ENCODE assay signal across 8 cellular contexts in genomic region chr7:25854608-25855497, GRCh38.
DNase-seq lines count a peak whose midpoint lies in the region; ATAC-seq and TF ChIP-seq lines count a peak whose summit lies in the region.

No MANE protein-coding gene starts in this region.

- H3K4me3 ChIP-seq in heart right ventricle: peak overlapping the region in 1 of 10 donors; percentile 1

- DNase-seq in heart right ventricle (peak in 1 of 2 donors; percentile 48), Right ventricle myocardium inferior (ENCODE audit: missing footprints) (no peak), KG1 (lab: John Stamatoyannopoulos, UW) (peak; percentile 34), NOMO-1 treated with DMSO at 0.1 percent for 48 hours (lab: John Stamatoyannopoulos, UW; ENCODE audit: unreplicated experiment) (peak; percentile 99), brain pericyte (ENCODE audit: low read depth, low spot score) (peak; percentile 97), left kidney (ENCODE audit: low read depth, low spot score) (peak; percentile 100), superior temporal gyrus (ENCODE audit: extremely low spot score) (peak; percentile 71), DMS79 (lab: John Stamatoyannopoulos, UW) (no peak)

- H3K9me3 ChIP-seq in heart right ventricle: no peaks in the 10 kb centered on the region

- no peak overlapping the region for H3K27ac ChIP-seq in heart right ventricle

- H3K4me1 ChIP-seq in heart right ventricle: peaks cover 6 to 67% (median 38%) of the 10 kb centered on the region in 9 donors

- ATAC-seq in heart right ventricle: peak in 4 of 8 donors; percentile 2 to 36 (median 22)
- ATAC-seq in Right ventricle myocardium inferior: no peak

- TF ChIP-seq CTCF in heart right ventricle (IDR thresholded peaks at IDR 0.05): peak; percentile 17 to 65 (median 50)

- H3K27me3 ChIP-seq in heart right ventricle: peaks cover 37 to 96% (median 87%) of the 10 kb centered on the region in 7 donors

- H3K36me3 ChIP-seq in heart right ventricle: no peaks in the 10 kb centered on the region

- 24 to 27% methylated on average over 20 of the region's 20 CpGs for WGBS in heart right ventricle, 2 donors

- intact Hi-C loops in heart right ventricle (cut with DNase I): loop anchor here in 9 of 10 donors (5.0 to 10.0 kb wide), 8 partner anchors 133 to 1300 kb away; partner anchors contain the start of genes HOXA3 (in 1 of the 9) and HOXA7 (in 1 of the 9)
- intact Hi-C loops in Right ventricle myocardium inferior (cut with DNase I): no loop called here

Comparison
In these comparisons a context has a peak if more than half of its experiments do, and no peak if none do; other contexts are left out.
1. DNase-seq: peak in KG1 (single experiment), NOMO-1 treated with DMSO at 0.1 percent for 48 hours (single experiment), brain pericyte (single experiment), left kidney (single experiment) and superior temporal gyrus (single experiment); none in Right ventricle myocardium inferior (single experiment) and DMS79 (single experiment).